Comparison of ENCODE assay signal across 18 cellular contexts in genomic region chr4:38326499-38326898, GRCh38.
"Had no signal": no experiment of that assay in that cellular context is flagged by ENCODE, and none has a peak within 500 bp of the region (broad histone marks: within the 10 kb centered on the region; RNA-seq: fewer than 3 reads in every experiment).

No MANE protein-coding gene starts in this region.

- H3K36me3 ChIP-seq: esophagus muscularis mucosa, gastroesophageal sphincter, neutrophil, spleen, tibial artery had no signal

- H3K27ac Mint-ChIP-seq: effector memory CD8-positive, alpha-beta T cell; stimulated activated memory B cell treated with anti-CD40 and anti-IgM and Interleukin-4, amounts not matched to agents 10 μg/mL and 1 μg/mL and 100 μg/mL, for 72 hours; stimulated activated naive CD8-positive, alpha-beta T cell treated with anti-CD3 and anti-CD28 coated beads, Interleukin-15, Interleukin-2, amounts not matched to agents 100 ng/mL and 50 ng/mL, for 24 hours had no signal

- H3K4me1 ChIP-seq: psoas muscle had no signal

- H3K4me3 ChIP-seq: esophagus muscularis mucosa, gastroesophageal sphincter, psoas muscle, spleen, tibial artery had no signal

- DNase-seq: effector memory CD8-positive, alpha-beta T cell; foreskin fibroblast; glutamatergic neuron; islet precursor cell; mammary epithelial cell; psoas muscle; retina; spleen; stimulated activated CD4-positive, alpha-beta T cell treated with anti-CD3 and anti-CD28 coated beads, Interleukin-15, amount 100 ng/mL, for 24 hours; stimulated activated CD4-positive, alpha-beta T cell treated with anti-CD3 and anti-CD28 coated beads, Interleukin-1b, Interleukin-23, amount 100 ng/mL, for 48 hours; stimulated activated CD4-positive, alpha-beta T cell treated with anti-CD3 and anti-CD28 coated beads, Interleukin-4, amount 100 ng/mL, for 24 hours; tibial artery had no signal

- H3K4me3 Mint-ChIP-seq: effector memory CD8-positive, alpha-beta T cell; stimulated activated memory B cell treated with anti-CD40 and anti-IgM and Interleukin-4, amounts not matched to agents 10 μg/mL and 1 μg/mL and 100 μg/mL, for 72 hours; stimulated activated naive CD8-positive, alpha-beta T cell treated with anti-CD3 and anti-CD28 coated beads, Interleukin-15, Interleukin-2, amounts not matched to agents 100 ng/mL and 50 ng/mL, for 24 hours had no signal

- H3K9me3 Mint-ChIP-seq: effector memory CD8-positive, alpha-beta T cell had no signal

- H3K27me3 Mint-ChIP-seq: effector memory CD8-positive, alpha-beta T cell; stimulated activated memory B cell treated with anti-CD40 and anti-IgM and Interleukin-4, amounts not matched to agents 10 μg/mL and 1 μg/mL and 100 μg/mL, for 72 hours; stimulated activated naive CD8-positive, alpha-beta T cell treated with anti-CD3 and anti-CD28 coated beads, Interleukin-15, Interleukin-2, amounts not matched to agents 100 ng/mL and 50 ng/mL, for 24 hours had no signal

- H3K9me3 ChIP-seq: esophagus muscularis mucosa, gastroesophageal sphincter, neutrophil, psoas muscle, tibial artery had no signal

- H3K36me3 Mint-ChIP-seq: stimulated activated memory B cell treated with anti-CD40 and anti-IgM and Interleukin-4, amounts not matched to agents 10 μg/mL and 1 μg/mL and 100 μg/mL, for 72 hours had no signal

- H3K27me3 ChIP-seq: esophagus muscularis mucosa, gastroesophageal sphincter, neutrophil, spleen, tibial artery had no signal

- H3K27ac ChIP-seq: epithelial cell of prostate, esophagus muscularis mucosa, gastroesophageal sphincter, neutrophil, psoas muscle, spleen, tibial artery had no signal
